In genomic region chr3:122392868-122393844, GRCh38 we compare ENCODE assay signal across 7 cellular contexts. TPM values are rescaled to one million over a fixed set of nuclear protein-coding genes. Genes with fewer than 3 reads are reported as not detected.
DNase-seq lines count a peak whose midpoint lies in the region; ATAC-seq and TF ChIP-seq lines count a peak whose summit lies in the region.

No MANE protein-coding gene starts in this region.

- H3K4me1 Mint-ChIP-seq in endodermal cell (peaks cover 7% of the 10 kb centered on the region), naive B cell (peaks cover 13 to 15% (median 13%) of the 10 kb centered on the region in 3 donors)

- H3K27ac Mint-ChIP-seq in endodermal cell (no peak overlapping the region), naive B cell (peak overlapping the region in 1 of 6 donors; percentile 27)

- no peaks in the 10 kb centered on the region for H3K79me2 ChIP-seq in KMS-11 (ENCODE audit: insufficient read depth, low read depth)

- 55 to 65% methylated on average over 2 of the region's 2 CpGs for WGBS in endodermal cell (ENCODE audit: insufficient coverage in 1 of 2, insufficient read length in 1 of 2), 2 experiments

- no peaks in the 10 kb centered on the region for H3K9me3 Mint-ChIP-seq in endodermal cell
- H3K9me3 Mint-ChIP-seq in naive B cell: no peaks in the 10 kb centered on the region

- H3K36me3 Mint-ChIP-seq in endodermal cell (ENCODE audit: low read depth): peaks cover 4% of the 10 kb centered on the region
- no peaks in the 10 kb centered on the region for H3K36me3 Mint-ChIP-seq in naive B cell

- no peak overlapping the region for H3K27ac ChIP-seq in KMS-11
- no peak overlapping the region for H3K27ac ChIP-seq in endodermal cell (ENCODE audit: low read depth, low read length)

- ATAC-seq in naive B cell (ENCODE audit: low read depth in 2 of 2): peak; percentile 25 to 55
- ATAC-seq in HG02571 (IDR thresholded peaks at IDR 0.05; ENCODE audit: unreplicated experiment): no peak
- no peak for ATAC-seq in GM18909 (IDR thresholded peaks at IDR 0.05; ENCODE audit: poor library complexity, unreplicated experiment)

- H3K4me2 ChIP-seq in KMS-11: no peak overlapping the region

- no peaks in the 10 kb centered on the region for H4K20me1 ChIP-seq in KMS-11 (ENCODE audit: insufficient read depth)

- H3K4me1 ChIP-seq in KMS-11 (ENCODE audit: low read depth, poor library complexity, severe bottlenecking): no peaks in the 10 kb centered on the region
- peaks cover 3% of the 10 kb centered on the region for H3K4me1 ChIP-seq in endodermal cell (ENCODE audit: control insufficient read depth, insufficient read depth, low read length)

- DNase-seq in ELR (ENCODE audit: low read depth) (peak; percentile 72), SHP77 (lab: John Stamatoyannopoulos, UW) (peak; percentile 48 to 55), endodermal cell (no peak), naive B cell (peak; percentile 46)

- H3K9ac ChIP-seq in KMS-11 (no peak overlapping the region), endodermal cell (ENCODE audit: extremely low read depth, low read length, poor library complexity, severe bottlenecking) (no peak overlapping the region)

- TF ChIP-seq CTCF in KMS-11 (conservative IDR thresholded peaks at IDR 0.05; ENCODE audit: low read depth, low read length) (peak; percentile 91), endodermal cell (conservative IDR thresholded peaks at IDR 0.05) (peak; percentile 90)

- H3K4me3 Mint-ChIP-seq in endodermal cell (no peak overlapping the region), naive B cell (no peak overlapping the region)

- H3K27me3 Mint-ChIP-seq in endodermal cell (ENCODE audit: insufficient read depth) (no peaks in the 10 kb centered on the region), naive B cell (no peaks in the 10 kb centered on the region)

- no peaks in the 10 kb centered on the region for H3K36me3 ChIP-seq in KMS-11 (ENCODE audit: insufficient read depth)
- H3K36me3 ChIP-seq in endodermal cell (ENCODE audit: control insufficient read depth, insufficient read depth, low read length): no peaks in the 10 kb centered on the region

- H3K27me3 ChIP-seq in KMS-11 (ENCODE audit: insufficient read depth, low read depth) (no peaks in the 10 kb centered on the region), endodermal cell (ENCODE audit: control insufficient read depth, insufficient read depth, low read length, poor library complexity, severe bottlenecking) (no peaks in the 10 kb centered on the region)

- H3K9me3 ChIP-seq in endodermal cell (ENCODE audit: control insufficient read depth, low read length): no peaks in the 10 kb centered on the region

- no peak overlapping the region for H2AFZ ChIP-seq in KMS-11 (ENCODE audit: low read depth)

- H3K4me3 ChIP-seq in KMS-11 (IDR thresholded peaks at IDR 0.05; ENCODE audit: insufficient read depth, low read depth, low read length): no peak overlapping the region
- no peak overlapping the region for H3K4me3 ChIP-seq in endodermal cell (ENCODE audit: low read length)

RNA-seq across cellular contexts. Expression of gene FAM162A, which starts 9.2 kb away (rescaled TPM):
- total RNA-seq in endodermal cell: 10 to 100 TPM; 40.9 to 61.7 TPM
- 72.1 TPM for polyA plus RNA-seq in endodermal cell (2013, experiment 1 of 2)
- polyA plus RNA-seq in endodermal cell (2013, experiment 2 of 2): 63.4 TPM
- polyA plus RNA-seq in naive B cell (ENCODE audit: low read depth in 6 of 6): 10 to 100 TPM; 54.9 to 99.9 (median 71.2) TPM

RNA-seq across cellular contexts. Expression of gene MIX23, which starts 10.1 kb away (rescaled TPM):
- total RNA-seq in endodermal cell: 10 to 100 TPM; 54.1 to 62.6 TPM
- 52.7 TPM for polyA plus RNA-seq in endodermal cell (2013, experiment 1 of 2)
- 48.9 TPM for polyA plus RNA-seq in endodermal cell (2013, experiment 2 of 2)
- polyA plus RNA-seq in naive B cell (ENCODE audit: low read depth in 6 of 6): 10 to 100 TPM in 5 of 6 donors, under 1 TPM in 1; 0.77 to 28.5 (median 22.2) TPM

RNA-seq across cellular contexts. Expression of gene WDR5B, which starts 22.7 kb away (rescaled TPM):
- 1 to 10 TPM; 4.2 to 4.9 TPM for total RNA-seq in endodermal cell
- polyA plus RNA-seq in endodermal cell (2013, experiment 1 of 2): 8.0 TPM
- polyA plus RNA-seq in endodermal cell (2013, experiment 2 of 2): 6.3 TPM
- 1 to 10 TPM in 5 of 6 donors, not detected in 1; 1.8 to 3.1 (median 2.6) TPM for polyA plus RNA-seq in naive B cell (ENCODE audit: low read depth in 6 of 6)

Comparison
In these comparisons a context has a peak if more than half of its experiments do, and no peak if none do; other contexts are left out.
1. ATAC-seq: peak in naive B cell (2 of 2); none in HG02571 (single experiment) and GM18909 (single experiment).